In genomic region chr19:13117176-13117771, GRCh38 we compare ENCODE assay signal across 8 cellular contexts. TPM values are rescaled to one million over a fixed set of nuclear protein-coding genes. Genes with fewer than 3 reads are reported as not detected.
DNase-seq lines count a peak whose midpoint lies in the region; ATAC-seq, FAIRE-seq and TF ChIP-seq lines count a peak whose summit lies in the region.

No MANE protein-coding gene starts in this region.

- H3K27ac ChIP-seq in GM23338 (ENCODE audit: low read depth) = peak overlapping the region; percentile 98; the same call in 1 of the 2 replicates
- peak overlapping the region; percentile 87 for H3K27ac ChIP-seq in RWPE1
- H3K27ac ChIP-seq in epithelial cell of prostate = peak overlapping the region; percentile 84

- H3K4me2 ChIP-seq in GM23338 = peak overlapping the region; percentile 76

- POLR2A ChIA-PET in RWPE1 (lab: Yijun Ruan, JAX; ENCODE audit: low non-redundant PET) = interaction anchor here (1.0 to 1.5 kb wide), 4 partner anchors 15 to 38 kb away, joined by 3 to 8 read pairs (median 6); partner anchors contain the start of genes IER2 and STX10

- no peak for TF ChIP-seq CTCF in GM23338 (conservative IDR thresholded peaks at IDR 0.05; ENCODE audit: low read depth in 2 of 2)
- TF ChIP-seq CTCF in RWPE1 (conservative IDR thresholded peaks at IDR 0.05; ENCODE audit: low read depth) = no peak
- TF ChIP-seq CTCF in osteocyte (IDR thresholded peaks at IDR 0.05) = no peak

- ATAC-seq in GM23338 = no peak
- ATAC-seq in GM18502 (IDR thresholded peaks at IDR 0.05; ENCODE audit: poor library complexity, unreplicated experiment) = no peak
- ATAC-seq in GM19328 (IDR thresholded peaks at IDR 0.05; ENCODE audit: unreplicated experiment) = no peak

- no peak overlapping the region; the same call in 1 of the 2 replicates for H2AFZ ChIP-seq in GM23338

- CTCF ChIA-PET in RWPE1 (lab: Yijun Ruan, JAX) = interaction anchor here (0.6 to 1.2 kb wide), 4 partner anchors 11 to 35 kb away, joined by 3 to 5 read pairs (median 4); no protein-coding TSS in a partner anchor

- peak overlapping the region; percentile 99 for H3K4me3 ChIP-seq in GM23338

- peaks cover 3% of the 10 kb centered on the region; the same call in 2 of the 3 replicates for H3K9me3 Mint-ChIP-seq in GM23338
- H3K9me3 Mint-ChIP-seq in osteocyte (ENCODE audit: unreplicated experiment) = no peaks in the 10 kb centered on the region

- no peak for FAIRE-seq in H54 (lab: Jason Lieb, UNC)

- H3K27ac Mint-ChIP-seq in GM23338 = peak overlapping the region; percentile 99
- H3K27ac Mint-ChIP-seq in osteocyte (ENCODE audit: unreplicated experiment) = peak overlapping the region; percentile 91

- H4K20me1 ChIP-seq in GM23338 (replicated peaks; ENCODE audit: insufficient read depth) = peaks cover 41% of the 10 kb centered on the region

- H3K4me1 Mint-ChIP-seq in GM23338 (peaks cover 44% of the 10 kb centered on the region), osteocyte (ENCODE audit: unreplicated experiment) (peaks cover 52% of the 10 kb centered on the region)

- peaks cover 11% of the 10 kb centered on the region for H3K36me3 ChIP-seq in GM23338 (ENCODE audit: insufficient read depth)

- peaks cover 70% of the 10 kb centered on the region for H3K79me2 ChIP-seq in GM23338 (replicated peaks; ENCODE audit: insufficient read depth)

- TF ChIP-seq POLR2A in H54 (IDR thresholded peaks at IDR 0.05; ENCODE audit: low read depth, low read length) = no peak

- H3K36me3 Mint-ChIP-seq in GM23338 (ENCODE audit: low read depth) (peaks cover 52% of the 10 kb centered on the region), osteocyte (ENCODE audit: unreplicated experiment) (peaks cover 2% of the 10 kb centered on the region)

- DNase-seq in GM23338 (ENCODE audit: low spot score) = no peak
- no peak for DNase-seq in RWPE1 (ENCODE audit: low spot score)
- no peak for DNase-seq in epithelial cell of prostate (ENCODE audit: low read depth, low spot score)
- no peak for DNase-seq in osteocyte (ENCODE audit: extremely low spot score, unreplicated experiment)
- no peak for DNase-seq in H54 (ENCODE audit: insufficient read length, low spot score)
- no peak for DNase-seq in iPS-NIHi7 (ENCODE audit: extremely low spot score)

- peaks cover 31% of the 10 kb centered on the region for H3K27me3 Mint-ChIP-seq in GM23338 (ENCODE audit: insufficient read depth, low read depth, poor library complexity)
- H3K27me3 Mint-ChIP-seq in osteocyte (ENCODE audit: unreplicated experiment) = no peaks in the 10 kb centered on the region

- H3K4me3 Mint-ChIP-seq in GM23338 (peak overlapping the region; percentile 99), osteocyte (ENCODE audit: unreplicated experiment) (peak overlapping the region; percentile 96)

- H3K9me2 ChIP-seq in GM23338 (ENCODE audit: insufficient read depth) = no peaks in the 10 kb centered on the region

- H3F3A ChIP-seq in GM23338 (replicated peaks; ENCODE audit: low read depth) = peaks cover 9% of the 10 kb centered on the region

- no peaks in the 10 kb centered on the region for H3K27me3 ChIP-seq in GM23338 (ENCODE audit: insufficient read depth)

- peaks cover 37% of the 10 kb centered on the region for H3K4me1 ChIP-seq in GM23338 (ENCODE audit: insufficient read depth)

TF ChIP-seq in GM23338, 12 proteins besides CTCF, POLR2A, EP300 and RAD21 (continues in another document):
- TF ChIP-seq CREB1 (CRISPR knock-in tag; IDR thresholded peaks at IDR 0.05; ENCODE audit: low read depth) (no peak), EZH2phosphoT487 (IDR thresholded peaks at IDR 0.05; ENCODE audit: unreplicated experiment) (no peak), ETS1 (IDR thresholded peaks at IDR 0.05) (no peak), NANOG (IDR thresholded peaks at IDR 0.05; ENCODE audit: borderline replicate concordance) (no peak), JUNB (IDR thresholded peaks at IDR 0.05; ENCODE audit: unreplicated experiment) (no peak), EZH2 (IDR thresholded peaks at IDR 0.05; ENCODE audit: low read depth, unreplicated experiment) (no peak), ZNF462 (CRISPR knock-in tag; IDR thresholded peaks at IDR 0.05) (no peak), STAT1 (IDR thresholded peaks at IDR 0.05; ENCODE audit: unreplicated experiment) (no peak), POLR2AphosphoS5 (IDR thresholded peaks at IDR 0.05; ENCODE audit: low read depth) (no peak)

RNA-seq across cellular contexts. Expression of gene TRMT1, which starts 0.7 kb away (rescaled TPM):
- total RNA-seq in GM23338 (2014; rRNA removed; shearing (Covaris generic)) = 76.4 and 88.6 TPM in 2 replicates
- 90.1 and 92.6 TPM in 2 replicates for polyA plus RNA-seq in GM23338 (2016; fragmentation: Nextera tagmentation; extraction: Ambion mirVana)
- 37.4 and 43.1 TPM in 2 replicates for total RNA-seq in osteocyte

RNA-seq across cellular contexts. Expression of gene NACC1, which starts 0.8 kb away (rescaled TPM):
- total RNA-seq in GM23338 (2014; rRNA removed; shearing (Covaris generic)) = 203 and 260 TPM in 2 replicates
- 12.4 and 16.1 TPM in 2 replicates for polyA plus RNA-seq in GM23338 (2016; fragmentation: Nextera tagmentation; extraction: Ambion mirVana)
- 40.4 and 45.1 TPM in 2 replicates for total RNA-seq in osteocyte

RNA-seq across cellular contexts. Expression of gene LYL1, which starts 14.6 kb away (rescaled TPM):
- total RNA-seq in GM23338 (2014; rRNA removed; shearing (Covaris generic)) = 0.47 and 2.2 TPM in 2 replicates
- 0.77 and 1.2 TPM in 2 replicates for polyA plus RNA-seq in GM23338 (2016; fragmentation: Nextera tagmentation; extraction: Ambion mirVana)
- not detected in 2 replicates for total RNA-seq in osteocyte

RNA-seq across cellular contexts. Expression of gene STX10, which starts 32.9 kb away (rescaled TPM):
- 55.9 and 58.3 TPM in 2 replicates for total RNA-seq in GM23338 (2014; rRNA removed; shearing (Covaris generic))
- 42.8 and 44.0 TPM in 2 replicates for polyA plus RNA-seq in GM23338 (2016; fragmentation: Nextera tagmentation; extraction: Ambion mirVana)
- total RNA-seq in osteocyte = 48.5 and 50.5 TPM in 2 replicates

RNA-seq across cellular contexts. Expression of gene IER2, which starts 32.9 kb away (rescaled TPM):
- 99.1 and 124 TPM in 2 replicates for total RNA-seq in GM23338 (2014; rRNA removed; shearing (Covaris generic))
- 191 and 200 TPM in 2 replicates for polyA plus RNA-seq in GM23338 (2016; fragmentation: Nextera tagmentation; extraction: Ambion mirVana)
- 109 and 148 TPM in 2 replicates for total RNA-seq in osteocyte
